In the genomic region with DNA sequence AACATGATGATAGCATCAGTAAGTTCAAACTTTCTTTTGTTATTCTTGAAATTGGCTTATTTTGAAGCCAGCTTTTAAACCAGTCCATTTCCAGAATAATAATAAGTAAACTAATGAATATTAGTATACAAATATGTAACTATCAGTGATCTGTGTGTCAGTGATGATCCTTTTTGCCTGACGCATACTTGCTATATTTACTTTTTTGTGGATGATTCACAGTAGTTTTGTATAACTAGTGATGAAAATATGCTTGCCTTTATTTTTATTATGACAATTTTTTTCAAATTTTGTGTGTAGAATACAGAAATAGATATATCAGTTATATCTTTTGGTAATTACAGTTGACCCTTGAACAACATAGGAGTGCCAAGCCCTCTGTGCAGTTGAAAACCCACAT, we compare ENCODE assay signal across 1 cellular context.
TF ChIP-seq lines count a peak whose summit lies in the region.

No MANE protein-coding gene starts in this region.

TF ChIP-seq in IMR-90, 13 proteins besides CTCF, POLR2A, EP300 and RAD21:
- no peak for TF ChIP-seq SMC3 (IDR thresholded peaks at IDR 0.05; ENCODE audit: low read depth, low read length)
- no peak for TF ChIP-seq RFX5 (IDR thresholded peaks at IDR 0.05; ENCODE audit: low read depth, low read length)
- no peak for TF ChIP-seq NFE2L2 (IDR thresholded peaks at IDR 0.05; ENCODE audit: low read depth, low read length)
- TF ChIP-seq ELK1 (IDR thresholded peaks at IDR 0.05; ENCODE audit: borderline replicate concordance, low read depth, low read length): no peak
- TF ChIP-seq BHLHE40 (IDR thresholded peaks at IDR 0.05; ENCODE audit: low read depth, low read length): no peak
- TF ChIP-seq FOS (IDR thresholded peaks at IDR 0.05; ENCODE audit: low read depth, low read length): no peak
- TF ChIP-seq USF2 (IDR thresholded peaks at IDR 0.05; ENCODE audit: low read depth, low read length): no peak
- no peak for TF ChIP-seq RCOR1 (IDR thresholded peaks at IDR 0.05; ENCODE audit: insufficient replicate concordance, low read length)
- TF ChIP-seq MXI1 (IDR thresholded peaks at IDR 0.05; ENCODE audit: borderline replicate concordance, low read depth, low read length): no peak
- no peak for TF ChIP-seq MAZ (IDR thresholded peaks at IDR 0.05; ENCODE audit: borderline replicate concordance, low read depth, low read length)
- no peak for TF ChIP-seq CEBPB (IDR thresholded peaks at IDR 0.05; ENCODE audit: low read depth, low read length)
- TF ChIP-seq MAFK (IDR thresholded peaks at IDR 0.05; ENCODE audit: low read depth, low read length): no peak
- TF ChIP-seq CHD1 (IDR thresholded peaks at IDR 0.05; ENCODE audit: low read depth, low read length): no peak
